Comparison of ENCODE assay signal across 11 cellular contexts in genomic region chr17:28567604-28568003, GRCh38. TPM values are rescaled to one million over a fixed set of nuclear protein-coding genes. Genes with fewer than 3 reads are reported as not detected.
DNase-seq lines count a peak whose midpoint lies in the region; ATAC-seq and TF ChIP-seq lines count a peak whose summit lies in the region.
"Had no signal": no experiment of that assay in that cellular context is flagged by ENCODE, and none has a peak within 500 bp of the region (broad histone marks: within the 10 kb centered on the region; RNA-seq: fewer than 3 reads in every experiment).

No MANE protein-coding gene starts in this region.

- CTCF ChIA-PET in activated B cell treated with CpG ODN at 0.5 μM for 24 hours (lab: Charles Lee): interaction anchor here (0.8 to 1.0 kb wide), 2 partner anchors 16 to 32 kb away, joined by 3 read pairs; no protein-coding TSS in a partner anchor

- H3K4me3 Mint-ChIP-seq in activated T-cell treated with anti-CD3 and anti-CD28 coated beads, Interleukin-2, amount 50 U/mL, for 24 hours: no peak overlapping the region
- H3K4me3 Mint-ChIP-seq in activated B cell treated with CpG ODN at 0.5 μM for 24 hours: peak overlapping the region; percentile 78
- no peak overlapping the region for H3K4me3 Mint-ChIP-seq in stimulated activated effector memory CD8-positive, alpha-beta T cell treated with anti-CD3 and anti-CD28 coated beads, Interleukin-12 subunit alpha, Interleukin-12 subunit beta, amount 100 ng/mL, for 72 hours
- H3K4me3 Mint-ChIP-seq in GM23338: no peak overlapping the region

- no peaks in the 10 kb centered on the region for H3K27me3 Mint-ChIP-seq in activated T-cell treated with anti-CD3 and anti-CD28 coated beads, Interleukin-2, amount 50 U/mL, for 24 hours
- H3K27me3 Mint-ChIP-seq in activated B cell treated with CpG ODN at 0.5 μM for 24 hours: no peaks in the 10 kb centered on the region
- peaks cover 10% of the 10 kb centered on the region for H3K27me3 Mint-ChIP-seq in GM23338 (ENCODE audit: insufficient read depth, low read depth, poor library complexity)

- no peaks in the 10 kb centered on the region for H3K9me3 Mint-ChIP-seq in activated T-cell treated with anti-CD3 and anti-CD28 coated beads, Interleukin-2, amount 50 U/mL, for 24 hours
- H3K9me3 Mint-ChIP-seq in activated B cell treated with CpG ODN at 0.5 μM for 24 hours: no peaks in the 10 kb centered on the region
- H3K9me3 Mint-ChIP-seq in stimulated activated effector memory CD8-positive, alpha-beta T cell treated with anti-CD3 and anti-CD28 coated beads, Interleukin-12 subunit alpha, Interleukin-12 subunit beta, amount 100 ng/mL, for 72 hours: no peaks in the 10 kb centered on the region
- H3K9me3 Mint-ChIP-seq in GM23338: no peaks in the 10 kb centered on the region

- H3K27ac Mint-ChIP-seq in activated T-cell treated with anti-CD3 and anti-CD28 coated beads, Interleukin-2, amount 50 U/mL, for 24 hours: peak overlapping the region; percentile 59
- peak overlapping the region; percentile 90 for H3K27ac Mint-ChIP-seq in activated B cell treated with CpG ODN at 0.5 μM for 24 hours
- H3K27ac Mint-ChIP-seq in stimulated activated effector memory CD8-positive, alpha-beta T cell treated with anti-CD3 and anti-CD28 coated beads, Interleukin-12 subunit alpha, Interleukin-12 subunit beta, amount 100 ng/mL, for 72 hours: peak overlapping the region; percentile 13
- no peak overlapping the region for H3K27ac Mint-ChIP-seq in GM23338

- H3K27me3 ChIP-seq in GM23338 (ENCODE audit: insufficient read depth): peaks cover 4% of the 10 kb centered on the region; the same call in 1 of the 2 replicates
- H3K27me3 ChIP-seq: right atrium auricular region had no signal

- H3K27ac ChIP-seq in GM23338 (ENCODE audit: low read depth): no peak overlapping the region
- H3K27ac ChIP-seq: right atrium auricular region had no signal

- H3K36me3 ChIP-seq in GM23338 (ENCODE audit: insufficient read depth): no peaks in the 10 kb centered on the region; the same call in 1 of the 2 replicates

- H3K9me2 ChIP-seq in GM23338 (ENCODE audit: insufficient read depth): no peaks in the 10 kb centered on the region

- TF ChIP-seq CTCF in activated B cell treated with CpG ODN at 0.5 μM for 24 hours (IDR thresholded peaks at IDR 0.05) (no peak), GM23338 (conservative IDR thresholded peaks at IDR 0.05; ENCODE audit: low read depth in 2 of 2) (no peak)

- peaks cover 18% of the 10 kb centered on the region for H3K4me1 ChIP-seq in GM23338 (ENCODE audit: insufficient read depth)

- intact Hi-C loops in activated B cell treated with CpG ODN at 0.5 μM for 24 hours (cut with micrococcal nuclease): loop anchor here (1.0 kb wide), 3 partner anchors 9 to 32 kb away; partner anchors contain the start of genes ALDOC, SPAG5 and UNC119

- H3K79me2 ChIP-seq in GM23338 (replicated peaks; ENCODE audit: insufficient read depth): peaks cover 45% of the 10 kb centered on the region

- DNase-seq in activated T-cell treated with anti-CD3 and anti-CD28 coated beads, Interleukin-2, amount 50 U/mL, for 24 hours: no peak
- no peak for DNase-seq in activated T-cell treated with anti-CD3 and anti-CD28 coated beads, Interleukin-2, amount 50 U/mL, for 48 hours
- DNase-seq in Kasumi-1 (lab: John Stamatoyannopoulos, UW) (peak; percentile 71 to 81), activated B cell treated with CpG ODN at 0.5 μM for 24 hours (no peak), SK-N-DZ (ENCODE audit: low spot score) (no peak), GM23338 (ENCODE audit: low spot score) (no peak)
- DNase-seq in stimulated activated effector memory CD8-positive, alpha-beta T cell treated with anti-CD3 and anti-CD28 coated beads, Interleukin-12 subunit alpha, Interleukin-12 subunit beta, amount 100 ng/mL, for 72 hours (ENCODE audit: low spot score in 2 of 2): no peak
- DNase-seq: activated gamma-delta T cell had no signal

- H3K4me3 ChIP-seq in GM23338: no peak overlapping the region
- H3K4me3 ChIP-seq: lung, right atrium auricular region had no signal

- peaks cover 4% of the 10 kb centered on the region; the same call in 1 of the 2 replicates for H3F3A ChIP-seq in GM23338 (replicated peaks; ENCODE audit: low read depth)

- H3K4me2 ChIP-seq in GM23338: no peak overlapping the region

- H3K4me1 Mint-ChIP-seq in activated T-cell treated with anti-CD3 and anti-CD28 coated beads, Interleukin-2, amount 50 U/mL, for 24 hours (ENCODE audit: low read depth): peaks cover 50% of the 10 kb centered on the region
- H3K4me1 Mint-ChIP-seq in activated B cell treated with CpG ODN at 0.5 μM for 24 hours (peaks cover 70% of the 10 kb centered on the region), GM23338 (peaks cover 20% of the 10 kb centered on the region)
- H3K4me1 Mint-ChIP-seq in stimulated activated effector memory CD8-positive, alpha-beta T cell treated with anti-CD3 and anti-CD28 coated beads, Interleukin-12 subunit alpha, Interleukin-12 subunit beta, amount 100 ng/mL, for 72 hours: peaks cover 41% of the 10 kb centered on the region

- H3K36me3 Mint-ChIP-seq in activated T-cell treated with anti-CD3 and anti-CD28 coated beads, Interleukin-2, amount 50 U/mL, for 24 hours (ENCODE audit: low read depth): peaks cover 72% of the 10 kb centered on the region
- peaks cover 43% of the 10 kb centered on the region for H3K36me3 Mint-ChIP-seq in activated B cell treated with CpG ODN at 0.5 μM for 24 hours (ENCODE audit: low read depth)
- H3K36me3 Mint-ChIP-seq in stimulated activated effector memory CD8-positive, alpha-beta T cell treated with anti-CD3 and anti-CD28 coated beads, Interleukin-12 subunit alpha, Interleukin-12 subunit beta, amount 100 ng/mL, for 72 hours: peaks cover 81% of the 10 kb centered on the region
- peaks cover 18% of the 10 kb centered on the region; the same call in 2 of the 3 replicates for H3K36me3 Mint-ChIP-seq in GM23338 (ENCODE audit: low read depth)

- POLR2A ChIA-PET in activated B cell treated with CpG ODN at 0.5 μM for 24 hours (lab: Charles Lee): interaction anchor here (0.6 to 9.2 kb wide), 6 partner anchors 18 to 210 kb away, joined by 3 to 160 read pairs (median 6); partner anchors contain the start of genes POLDIP2, SPAG5 and UNC119

- peak; percentile 53 for ATAC-seq in activated B cell treated with CpG ODN at 0.5 μM for 24 hours (ENCODE audit: low read depth)
- no peak for ATAC-seq in stimulated activated effector memory CD8-positive, alpha-beta T cell treated with anti-CD3 and anti-CD28 coated beads, Interleukin-12 subunit alpha, Interleukin-12 subunit beta, amount 100 ng/mL, for 72 hours
- ATAC-seq in HG03095 (IDR thresholded peaks at IDR 0.05; ENCODE audit: unreplicated experiment): no peak
- ATAC-seq in GM23338: no peak

- H4K20me1 ChIP-seq in GM23338 (replicated peaks; ENCODE audit: insufficient read depth): peaks cover 9% of the 10 kb centered on the region

- H2AFZ ChIP-seq in GM23338: no peak overlapping the region

RNA-seq across cellular contexts. Expression of gene PIGS, which starts 3.7 kb away (rescaled TPM):
- total RNA-seq in activated B cell treated with CpG ODN at 0.5 μM for 24 hours: 86.4 and 92.2 TPM in 2 replicates
- 97.7 and 106 TPM in 2 replicates for polyA plus RNA-seq in SK-N-DZ (2014; cell fraction: cytosol; rRNA removed)
- polyA plus RNA-seq in SK-N-DZ (2014; cell fraction: nucleus; rRNA removed): 71.0 and 100 TPM in 2 replicates
- total RNA-seq in GM23338 (2014; rRNA removed; shearing (Covaris generic)): 52.1 and 53.2 TPM in 2 replicates
- 15.5 and 16.4 TPM in 2 replicates for polyA plus RNA-seq in GM23338 (2016; fragmentation: Nextera tagmentation; extraction: Ambion mirVana)

RNA-seq across cellular contexts. Expression of gene ALDOC, which starts 9.1 kb away (rescaled TPM):
- total RNA-seq in activated B cell treated with CpG ODN at 0.5 μM for 24 hours: 73.4 and 75.0 TPM in 2 replicates
- 105 and 132 TPM in 2 replicates for polyA plus RNA-seq in SK-N-DZ (2014; cell fraction: cytosol; rRNA removed)
- polyA plus RNA-seq in SK-N-DZ (2014; cell fraction: nucleus; rRNA removed): 40.2 and 46.6 TPM in 2 replicates
- total RNA-seq in GM23338 (2014; rRNA removed; shearing (Covaris generic)): 157 and 183 TPM in 2 replicates
- polyA plus RNA-seq in GM23338 (2016; fragmentation: Nextera tagmentation; extraction: Ambion mirVana): 33.3 and 33.5 TPM in 2 replicates

RNA-seq across cellular contexts. Expression of gene UNC119, which starts 15.2 kb away (rescaled TPM):
- 426 and 437 TPM in 2 replicates for total RNA-seq in activated B cell treated with CpG ODN at 0.5 μM for 24 hours
- 41.4 and 42.2 TPM in 2 replicates for polyA plus RNA-seq in SK-N-DZ (2014; cell fraction: cytosol; rRNA removed)
- 104 and 138 TPM in 2 replicates for polyA plus RNA-seq in SK-N-DZ (2014; cell fraction: nucleus; rRNA removed)
- total RNA-seq in GM23338 (2014; rRNA removed; shearing (Covaris generic)): 78.4 and 93.5 TPM in 2 replicates
- 36.9 and 39.0 TPM in 2 replicates for polyA plus RNA-seq in GM23338 (2016; fragmentation: Nextera tagmentation; extraction: Ambion mirVana)

RNA-seq across cellular contexts. Expression of gene SPAG5, which starts 31.2 kb away (rescaled TPM):
- total RNA-seq in activated B cell treated with CpG ODN at 0.5 μM for 24 hours: 14.6 and 15.8 TPM in 2 replicates
- polyA plus RNA-seq in SK-N-DZ (2014; cell fraction: cytosol; rRNA removed): 145 and 193 TPM in 2 replicates
- polyA plus RNA-seq in SK-N-DZ (2014; cell fraction: nucleus; rRNA removed): 726 and 841 TPM in 2 replicates
- 87.3 and 99.6 TPM in 2 replicates for total RNA-seq in GM23338 (2014; rRNA removed; shearing (Covaris generic))
- polyA plus RNA-seq in GM23338 (2016; fragmentation: Nextera tagmentation; extraction: Ambion mirVana): 99.3 and 104 TPM in 2 replicates

RNA-seq across cellular contexts. Expression of gene RSKR, which starts 46.4 kb away (rescaled TPM):
- total RNA-seq in activated B cell treated with CpG ODN at 0.5 μM for 24 hours: 21.0 and 26.8 TPM in 2 replicates
- 26.6 and 29.1 TPM in 2 replicates for polyA plus RNA-seq in SK-N-DZ (2014; cell fraction: cytosol; rRNA removed)
- 173 and 290 TPM in 2 replicates for polyA plus RNA-seq in SK-N-DZ (2014; cell fraction: nucleus; rRNA removed)
- total RNA-seq in GM23338 (2014; rRNA removed; shearing (Covaris generic)): 38.8 and 41.4 TPM in 2 replicates
- 4.7 and 7.5 TPM in 2 replicates for polyA plus RNA-seq in GM23338 (2016; fragmentation: Nextera tagmentation; extraction: Ambion mirVana)

Comparison
In these comparisons a context has a peak if more than half of its experiments do, and no peak if none do; other contexts are left out.
1. DNase-seq: peak in Kasumi-1 (2 of 2); none in activated T-cell treated with anti-CD3 and anti-CD28 coated beads, Interleukin-2, amount 50 U/mL, for 24 hours (single experiment), activated T-cell treated with anti-CD3 and anti-CD28 coated beads, Interleukin-2, amount 50 U/mL, for 48 hours (0 of 2), activated B cell treated with CpG ODN at 0.5 μM for 24 hours (single experiment), stimulated activated effector memory CD8-positive, alpha-beta T cell treated with anti-CD3 and anti-CD28 coated beads, Interleukin-12 subunit alpha, Interleukin-12 subunit beta, amount 100 ng/mL, for 72 hours (0 of 2), SK-N-DZ (single experiment) and GM23338 (single experiment).